In the genomic region with DNA sequence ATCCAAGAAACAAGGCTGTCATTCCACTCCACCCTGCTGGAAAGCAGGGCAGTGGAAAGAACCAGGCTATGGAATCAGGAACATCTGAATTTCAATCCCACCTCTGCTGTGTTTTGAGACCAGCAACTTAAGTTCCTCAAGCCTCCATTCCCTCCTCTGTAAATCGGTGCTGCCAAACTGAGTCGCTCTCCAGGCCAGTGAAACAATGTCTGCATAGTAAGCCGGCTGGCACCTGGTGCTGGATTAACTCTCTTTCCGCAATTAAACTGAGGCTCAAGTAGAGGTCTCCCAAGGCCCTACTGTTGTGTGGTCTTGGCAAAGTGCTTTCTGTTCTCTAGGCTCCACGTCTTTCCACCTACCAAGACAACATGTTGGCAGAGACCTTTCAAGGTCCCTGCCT, we compare ENCODE assay signal across 17 cellular contexts.
DNase-seq lines count a peak whose midpoint lies in the region; ATAC-seq, FAIRE-seq and TF ChIP-seq lines count a peak whose summit lies in the region.
"Had no signal": no experiment of that assay in that cellular context is flagged by ENCODE, and none has a peak within 500 bp of the region (broad histone marks: within the 10 kb centered on the region; RNA-seq: fewer than 3 reads in every experiment).

No MANE protein-coding gene starts in this region.

- no peak for TF ChIP-seq POLR2A in suprapubic skin (IDR thresholded peaks at IDR 0.05)

- H3K27me3 Mint-ChIP-seq in activated T-helper 17 cell treated with anti-CD3 and anti-CD28 coated beads, Interleukin-2, amount 50 U/mL, for 72 hours, result no peaks in the 10 kb centered on the region
- H3K27me3 Mint-ChIP-seq: central memory CD8-positive, alpha-beta T cell had no signal

- peaks cover 2% of the 10 kb centered on the region for H3K36me3 ChIP-seq in suprapubic skin
- H3K36me3 ChIP-seq: esophagus muscularis mucosa had no signal

- H3K4me1 ChIP-seq in suprapubic skin, result peaks cover 28% of the 10 kb centered on the region

- TF ChIP-seq EP300 in suprapubic skin (IDR thresholded peaks at IDR 0.05), result no peak

- 51% methylated on average over 5 of the region's 5 CpGs for WGBS in suprapubic skin

- FAIRE-seq in RCC 7860 (lab: Jason Lieb, UNC), result no peak

- TF ChIP-seq CTCF in suprapubic skin (IDR thresholded peaks at IDR 0.05), result no peak

- intact Hi-C loops in Right ventricle myocardium inferior (cut with DNase I), result no loop called here
- intact Hi-C loops in cardiac septum (cut with DNase I), result no loop called here

- no peaks in the 10 kb centered on the region for H3K27me3 ChIP-seq in suprapubic skin
- H3K27me3 ChIP-seq: esophagus muscularis mucosa had no signal

- H3K4me3 Mint-ChIP-seq in activated T-helper 17 cell treated with anti-CD3 and anti-CD28 coated beads, Interleukin-2, amount 50 U/mL, for 72 hours, result no peak overlapping the region
- H3K4me3 Mint-ChIP-seq: central memory CD8-positive, alpha-beta T cell had no signal

- peak overlapping the region; percentile 52 for H3K27ac Mint-ChIP-seq in activated T-helper 17 cell treated with anti-CD3 and anti-CD28 coated beads, Interleukin-2, amount 50 U/mL, for 72 hours

- no peaks in the 10 kb centered on the region for H3K36me3 Mint-ChIP-seq in activated T-helper 17 cell treated with anti-CD3 and anti-CD28 coated beads, Interleukin-2, amount 50 U/mL, for 72 hours (ENCODE audit: low read depth)

- peak overlapping the region; percentile 26 for H3K27ac ChIP-seq in suprapubic skin
- H3K27ac ChIP-seq: HL-60 had no signal

- H3K9me3 Mint-ChIP-seq in activated T-helper 17 cell treated with anti-CD3 and anti-CD28 coated beads, Interleukin-2, amount 50 U/mL, for 72 hours, result no peaks in the 10 kb centered on the region
- H3K9me3 Mint-ChIP-seq: central memory CD8-positive, alpha-beta T cell had no signal

- peaks cover 12% of the 10 kb centered on the region for H3K4me1 Mint-ChIP-seq in activated T-helper 17 cell treated with anti-CD3 and anti-CD28 coated beads, Interleukin-2, amount 50 U/mL, for 72 hours

- H3K4me3 ChIP-seq in suprapubic skin, result no peak overlapping the region
- H3K4me3 ChIP-seq: esophagus muscularis mucosa, mucosa of descending colon had no signal

- ATAC-seq in Right ventricle myocardium inferior (no peak), GM18517 (IDR thresholded peaks at IDR 0.05; ENCODE audit: unreplicated experiment) (no peak)
- ATAC-seq in activated T-helper 17 cell treated with anti-CD3 and anti-CD28 coated beads, Interleukin-2, amount 50 U/mL, for 72 hours (replicated peaks), result no peak
- ATAC-seq: left colon, mucosa of descending colon had no signal

- H3K9me3 ChIP-seq in suprapubic skin, result no peaks in the 10 kb centered on the region
- H3K9me3 ChIP-seq: esophagus muscularis mucosa, mucosa of descending colon had no signal

- DNase-seq in Right ventricle myocardium inferior (ENCODE audit: missing footprints) (peak; percentile 5), cardiac septum (ENCODE audit: low spot score) (no peak), myocyte (ENCODE audit: low read depth) (peak; percentile 25), suprapubic skin (ENCODE audit: low spot score in 2 of 2) (no peak), RCC 7860 (ENCODE audit: low spot score) (no peak), T-helper 2 cell (no peak)
- DNase-seq: activated CD4-positive, alpha-beta T cell treated with anti-CD3 and anti-CD28 coated beads for 48 hours; left colon; mucosa of descending colon; NCI-H1417; NCI-H2107; NCI-H510A had no signal

Comparison
In these comparisons a context has a peak if more than half of its experiments do, and no peak if none do; other contexts are left out.
1. DNase-seq: peak in Right ventricle myocardium inferior (single experiment) and myocyte (single experiment); none in cardiac septum (single experiment), suprapubic skin (0 of 2), RCC 7860 (single experiment) and T-helper 2 cell (0 of 5).